In the genomic region with DNA sequence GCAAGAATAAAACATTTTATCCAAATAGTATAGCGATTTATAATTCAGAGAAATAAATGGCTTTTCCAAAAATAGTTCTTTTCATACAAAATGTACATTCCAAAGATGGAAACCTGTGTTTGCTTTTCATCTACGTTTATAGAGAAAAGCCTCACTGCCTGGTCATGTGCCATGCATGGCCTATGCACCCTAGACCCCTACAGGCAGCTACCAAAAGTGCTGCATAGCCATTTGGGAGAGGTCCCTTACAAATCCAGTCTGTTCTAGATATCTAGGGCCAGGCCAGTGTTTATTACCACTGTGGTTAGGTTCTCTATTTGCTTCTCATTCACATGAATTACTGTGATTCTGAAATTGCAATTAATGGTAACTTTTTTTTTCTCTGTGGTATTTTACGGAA, we compare ENCODE assay signal across 9 cellular contexts. TPM values are rescaled to one million over a fixed set of nuclear protein-coding genes. Genes with fewer than 3 reads are reported as not detected.
A peak's percentile ranks its signal among the peaks of the same experiment; 100 is the strongest.
DNase-seq lines count a peak whose midpoint lies in the region; ATAC-seq and TF ChIP-seq lines count a peak whose summit lies in the region.
"Had no signal": no experiment of that assay in that cellular context is flagged by ENCODE, and none has a peak within 500 bp of the region (broad histone marks: within the 10 kb centered on the region; RNA-seq: fewer than 3 reads in every experiment).

No MANE protein-coding gene starts in this region.

- no peak for TF ChIP-seq CTCF in gastroesophageal sphincter (IDR thresholded peaks at IDR 0.05)

- ATAC-seq in GM21390 (IDR thresholded peaks at IDR 0.05; ENCODE audit: unreplicated experiment) (peak; percentile 47), gastroesophageal sphincter (no peak), GM19455 (IDR thresholded peaks at IDR 0.05; ENCODE audit: unreplicated experiment) (no peak)

- no peak overlapping the region for H3K4me3 ChIP-seq in gastroesophageal sphincter

- DNase-seq in D341Med (ENCODE audit: low spot score) (peak; percentile 48), MV-4-11 (lab: John Stamatoyannopoulos, UW) (peak; percentile 14), erythroblast (lab: John Stamatoyannopoulos, UW) (peak; percentile 40 to 59), AG08395 (ENCODE audit: low spot score) (no peak), putamen (ENCODE audit: low spot score) (no peak)
- DNase-seq: NCI-H526 treated with DMSO at 0.1 percent for 48 hours had no signal

- no peaks in the 10 kb centered on the region for H3K27me3 ChIP-seq in gastroesophageal sphincter

- TF ChIP-seq POLR2A in erythroblast (IDR thresholded peaks at IDR 0.05; ENCODE audit: low read length) = no peak
- no peak for TF ChIP-seq POLR2A in gastroesophageal sphincter (IDR thresholded peaks at IDR 0.05)

- H3K9me3 ChIP-seq in gastroesophageal sphincter = no peaks in the 10 kb centered on the region

- TF ChIP-seq EP300 in gastroesophageal sphincter (IDR thresholded peaks at IDR 0.05) = no peak

- peaks cover 0 to 47% of the 10 kb centered on the region in 2 donors for H3K36me3 ChIP-seq in gastroesophageal sphincter

- H3K4me1 ChIP-seq in gastroesophageal sphincter = peaks cover 0 to 9% (median 3%) of the 10 kb centered on the region in 3 donors

- no peak overlapping the region for H3K27ac ChIP-seq in gastroesophageal sphincter

- WGBS in gastroesophageal sphincter (ENCODE audit: low coverage in 1 of 2), 2 donors = 47 to 70% methylated on average over 2 to 3 of the region's 3 CpGs

RNA-seq across cellular contexts. Expression of gene HMGB2, which starts 17.2 kb away (rescaled TPM):
- total RNA-seq in gastroesophageal sphincter = 10 to 100 TPM; 32.0 to 63.3 (median 47.5) TPM

RNA-seq across cellular contexts. Expression of gene SAP30, which starts 53.8 kb away (rescaled TPM):
- total RNA-seq in gastroesophageal sphincter = 10 to 100 TPM; 36.5 to 53.4 (median 41.9) TPM

Comparison
In these comparisons a context has a peak if more than half of its experiments do, and no peak if none do; other contexts are left out.
1. DNase-seq: peak in D341Med (single experiment), MV-4-11 (single experiment) and erythroblast (2 of 2); none in AG08395 (single experiment) and putamen (single experiment).